ENCODE assay signal across 21 cellular contexts in the genomic region with DNA sequence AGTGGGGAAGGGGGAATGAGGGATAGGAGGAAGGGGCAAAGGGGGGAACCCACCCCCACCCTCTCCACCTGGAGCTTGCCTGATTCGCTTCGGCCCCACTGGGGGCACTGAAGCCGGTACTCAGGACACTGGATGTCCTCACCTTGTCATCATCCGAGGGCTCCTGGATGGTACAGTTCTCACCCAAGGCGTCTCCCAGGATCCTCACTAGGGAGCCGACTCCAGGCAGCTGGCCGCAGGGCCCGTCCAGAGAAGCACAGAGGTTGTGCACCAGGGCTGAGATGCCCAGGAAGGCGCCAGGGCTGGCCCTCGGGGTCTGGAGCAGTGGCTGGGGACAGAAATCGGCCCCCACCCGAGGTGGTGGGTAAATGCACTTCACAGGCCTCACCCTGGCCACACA.
DNase-seq lines count a peak whose midpoint lies in the region; ATAC-seq and TF ChIP-seq lines count a peak whose summit lies in the region.
"Had no signal": no experiment of that assay in that cellular context is flagged by ENCODE, and none has a peak within 500 bp of the region (broad histone marks: within the 10 kb centered on the region; RNA-seq: fewer than 3 reads in every experiment).

No MANE protein-coding gene starts in this region.

- H2BK15ac ChIP-seq in H9 (ENCODE audit: low read depth, low read length): no peak overlapping the region

- no peak overlapping the region for H4K5ac ChIP-seq in H9 (ENCODE audit: insufficient read length, low read depth, low read length)

- H2BK5ac ChIP-seq in H9 (ENCODE audit: insufficient read length, low read length): no peak overlapping the region

- H3K4me3 Mint-ChIP-seq in H9: no peak overlapping the region
- no peak overlapping the region for H3K4me3 Mint-ChIP-seq in HFFc6
- H3K4me3 Mint-ChIP-seq: activated CD4-positive, alpha-beta memory T cell treated with anti-CD3 and anti-CD28 coated beads, Interleukin-2, amount 10 ng/mL, durations not matched to agents 7 days and 5 days; B cell; dendritic cell treated with granulocyte-macrophage colony-stimulating factor and Interleukin-4, amounts not matched to agents 40 ng/mL and 50 ng/mL, for 4 days; IgD-negative memory B cell; natural killer cell had no signal

- H4K91ac ChIP-seq in H9 (ENCODE audit: insufficient read length, low read depth, low read length): no peak overlapping the region

- H3K27me3 ChIP-seq in H9 (ENCODE audit: insufficient read depth, low read length) (no peaks in the 10 kb centered on the region), thoracic aorta (replicated peaks; ENCODE audit: insufficient read depth) (no peaks in the 10 kb centered on the region)
- H3K27me3 ChIP-seq: tibial nerve had no signal

- no peak overlapping the region for H3K23ac ChIP-seq in H9 (ENCODE audit: insufficient read length, low read depth, low read length)

- no peak for TF ChIP-seq CTCF in H9 (conservative IDR thresholded peaks at IDR 0.05)
- no peak for TF ChIP-seq CTCF in coronary artery (IDR thresholded peaks at IDR 0.05)
- TF ChIP-seq CTCF in thoracic aorta (IDR thresholded peaks at IDR 0.05): no peak
- TF ChIP-seq CTCF in HFFc6 (IDR thresholded peaks at IDR 0.05): no peak

- no peak for ATAC-seq in thoracic aorta (ENCODE audit: insufficient number of reproducible peaks, low FRiP score, low read depth)

- no peak overlapping the region for H3K4me2 ChIP-seq in H9 (ENCODE audit: insufficient read depth, insufficient read length, low read length)

- H3K4ac ChIP-seq in H9 (ENCODE audit: low read depth, low read length): no peak overlapping the region

- H2AFZ ChIP-seq in H9 (ENCODE audit: low read length): no peak overlapping the region

- no peak overlapping the region for H2AK5ac ChIP-seq in H9 (ENCODE audit: insufficient read length, low read length)

- no peak overlapping the region for H3K18ac ChIP-seq in H9 (ENCODE audit: insufficient read length, low read depth, low read length)

- no peak overlapping the region for H3K56ac ChIP-seq in H9 (ENCODE audit: insufficient read length, low read depth, low read length)

- no peaks in the 10 kb centered on the region for H3K36me3 ChIP-seq in thoracic aorta

- no peak overlapping the region for H3T11ph ChIP-seq in H9 (ENCODE audit: low read length)

- H3K79me2 ChIP-seq in H9 (ENCODE audit: insufficient read depth, low read length): no peaks in the 10 kb centered on the region

- no peak overlapping the region for H2BK120ac ChIP-seq in H9 (ENCODE audit: low read depth, low read length, poor library complexity, severe bottlenecking)

- H3K4me1 ChIP-seq in H9 (ENCODE audit: insufficient read depth, low read length) (peaks cover 2% of the 10 kb centered on the region; the same call in 1 of the 2 replicates), thoracic aorta (ENCODE audit: control insufficient read depth in 1 of 2, low read depth in 2 of 2) (peaks cover 29 to 48% of the 10 kb centered on the region in 2 donors)

- H3K79me1 ChIP-seq in H9 (ENCODE audit: insufficient read depth, low read depth, low read length, poor library complexity, severe bottlenecking): no peaks in the 10 kb centered on the region

- DNase-seq in H9 (peak; percentile 58), NCI-H69 (lab: John Stamatoyannopoulos, UW) (peak; percentile 79), coronary artery (ENCODE audit: low spot score) (no peak), thoracic aorta (ENCODE audit: low spot score) (no peak), SHP77 treated with DMSO at 0.1 percent for 48 hours (lab: John Stamatoyannopoulos, UW) (no peak), HFFc6 (no peak), iPS-NIHi11 (ENCODE audit: low spot score) (no peak)
- DNase-seq: activated CD4-positive, alpha-beta memory T cell treated with anti-CD3 and anti-CD28 coated beads, Interleukin-2, amount 10 ng/mL, durations not matched to agents 7 days and 5 days; activated CD4-positive, CD25-positive, alpha-beta regulatory T cell; activated gamma-delta T cell treated with Interleukin-2 at 50 U/mL for 16 hours; activated T-cell treated with anti-CD3 and anti-CD28 coated beads for 4 hours; EL; hippocampal formation; natural killer cell; stimulated activated CD4-positive, alpha-beta T cell treated with anti-CD3 and anti-CD28 coated beads, Interleukin-2, amount 100 ng/mL, for 24 hours; stimulated activated naive CD4-positive, alpha-beta T cell had no signal

- H4K8ac ChIP-seq in H9 (replicated peaks; ENCODE audit: insufficient read length, low read depth, low read length): no peak overlapping the region

- no CpG with 5 or more reads among the region's 12 CpGs for WGBS in H9 (ENCODE audit: extremely low coverage, insufficient read length, low lambda C conversion rate)

- H3K4me3 ChIP-seq in coronary artery: no peak overlapping the region
- H3K4me3 ChIP-seq in thoracic aorta: no peak overlapping the region
- H3K4me3 ChIP-seq: tibial nerve had no signal

- H3K9me3 ChIP-seq in H9 (ENCODE audit: control insufficient read depth, low read depth, low read length) (no peaks in the 10 kb centered on the region), thoracic aorta (peaks cover 3% of the 10 kb centered on the region)

- H3K27me3 Mint-ChIP-seq in H9 (ENCODE audit: low read depth) (no peaks in the 10 kb centered on the region), HFFc6 (ENCODE audit: insufficient read depth) (no peaks in the 10 kb centered on the region; the same call in 1 of the 2 replicates)
- H3K27me3 Mint-ChIP-seq: activated CD4-positive, alpha-beta memory T cell treated with anti-CD3 and anti-CD28 coated beads, Interleukin-2, amount 10 ng/mL, durations not matched to agents 7 days and 5 days; B cell; IgD-negative memory B cell had no signal

- no peaks in the 10 kb centered on the region for H4K20me1 ChIP-seq in H9 (ENCODE audit: control insufficient read depth, insufficient read depth, insufficient read length)

- no peak overlapping the region for H3K27ac ChIP-seq in H9 (ENCODE audit: insufficient read length, low read depth, low read length)
- peak overlapping the region; percentile 94 to 97 for H3K27ac ChIP-seq in coronary artery
- H3K27ac ChIP-seq in thoracic aorta: peak overlapping the region; percentile 88 to 96
- H3K27ac ChIP-seq: epithelial cell of prostate, tibial nerve had no signal

- peaks cover 10 to 16% of the 10 kb centered on the region in 2 experiments for H3K9me3 Mint-ChIP-seq in H9
- H3K9me3 Mint-ChIP-seq in HFFc6: peaks cover 18% of the 10 kb centered on the region
- H3K9me3 Mint-ChIP-seq: natural killer cell had no signal

- peaks cover 0 to 19% (median 0%) of the 10 kb centered on the region in 3 experiments; a peak in 6 of 7 replicates for H3K36me3 Mint-ChIP-seq in H9 (ENCODE audit: insufficient read depth in 1 of 3, low read depth in 3 of 3)
- peaks cover 9% of the 10 kb centered on the region; the same call in 1 of the 2 replicates for H3K36me3 Mint-ChIP-seq in HFFc6 (ENCODE audit: low read depth)
- H3K36me3 Mint-ChIP-seq: natural killer cell had no signal

- H2BK20ac ChIP-seq in H9 (ENCODE audit: low read depth, low read length, poor library complexity, severe bottlenecking): no peak overlapping the region

- H3K14ac ChIP-seq in H9 (ENCODE audit: insufficient read depth, low read length): no peak overlapping the region

- no peak overlapping the region for H3K9ac ChIP-seq in H9 (ENCODE audit: extremely low read depth, insufficient read length, low read length)

- H3K4me1 Mint-ChIP-seq in H9 (peaks cover 23 to 46% of the 10 kb centered on the region in 2 experiments), HFFc6 (ENCODE audit: low read depth) (peaks cover 32% of the 10 kb centered on the region)

- no peak overlapping the region for H3K27ac Mint-ChIP-seq in H9
- no peak overlapping the region for H3K27ac Mint-ChIP-seq in HFFc6
- H3K27ac Mint-ChIP-seq: B cell had no signal

- no peak overlapping the region for H2BK12ac ChIP-seq in H9 (ENCODE audit: insufficient read length, low read depth, low read length)

- H3K23me2 ChIP-seq in H9 (ENCODE audit: insufficient read length, low read depth, low read length, poor library complexity, severe bottlenecking): no peaks in the 10 kb centered on the region

Comparison
In these comparisons a context has a peak if more than half of its experiments do, and no peak if none do; other contexts are left out.
1. DNase-seq: peak in H9 (single experiment) and NCI-H69 (single experiment); none in coronary artery (single experiment), thoracic aorta (single experiment), SHP77 treated with DMSO at 0.1 percent for 48 hours (single experiment), HFFc6 (single experiment) and iPS-NIHi11 (single experiment).